ENCODE assay signal across 25 cellular contexts in genomic region chr1:169488157-169488556, GRCh38. TPM values are rescaled to one million over a fixed set of nuclear protein-coding genes. Genes with fewer than 3 reads are reported as not detected.
DNase-seq lines count a peak whose midpoint lies in the region; ATAC-seq and TF ChIP-seq lines count a peak whose summit lies in the region.
"Had no signal": no experiment of that assay in that cellular context is flagged by ENCODE, and none has a peak within 500 bp of the region (broad histone marks: within the 10 kb centered on the region; RNA-seq: fewer than 3 reads in every experiment).

No MANE protein-coding gene starts in this region.

- H3K18ac ChIP-seq in trophoblast cell (ENCODE audit: low read length), result no peak overlapping the region

- H3K27ac ChIP-seq in gastrocnemius medialis, result peak overlapping the region; percentile 96 to 99 (median 98)
- no peak overlapping the region for H3K27ac ChIP-seq in trophoblast cell (ENCODE audit: low read depth, low read length)
- H3K27ac ChIP-seq: C4-2B, left lung had no signal

- no peak overlapping the region for H4K8ac ChIP-seq in trophoblast cell (ENCODE audit: low read depth, low read length)

- no peaks in the 10 kb centered on the region for H3K27me3 ChIP-seq in gastrocnemius medialis
- H3K27me3 ChIP-seq in trophoblast cell (ENCODE audit: insufficient read depth, low read length), result no peaks in the 10 kb centered on the region
- H3K27me3 ChIP-seq: left lung, ovary, stomach, vagina had no signal

- H3K36me3 Mint-ChIP-seq in naive thymus-derived CD8-positive, alpha-beta T cell, result no peaks in the 10 kb centered on the region
- H3K36me3 Mint-ChIP-seq: activated naive CD4-positive, alpha-beta T cell treated with anti-CD3 and anti-CD28 coated beads, Interleukin-2, amount 50 U/mL, for 24 hours; natural killer cell treated with Interleukin-12 subunit alpha and Interleukin-12 subunit beta and Interleukin-15 and Interleukin-18, amount 100 ng/mL, for 72 hours had no signal

- H3K4me1 Mint-ChIP-seq in naive thymus-derived CD8-positive, alpha-beta T cell, result peaks cover 22 to 45% (median 34%) of the 10 kb centered on the region in 4 donors

- H3K14ac ChIP-seq in trophoblast cell (ENCODE audit: low read length), result no peak overlapping the region

- peaks cover 0 to 2% (median 0%) of the 10 kb centered on the region in 5 donors for H3K27me3 Mint-ChIP-seq in naive thymus-derived CD8-positive, alpha-beta T cell
- H3K27me3 Mint-ChIP-seq: activated naive CD4-positive, alpha-beta T cell treated with anti-CD3 and anti-CD28 coated beads, Interleukin-2, amount 50 U/mL, for 24 hours had no signal

- in situ Hi-C loops in KBM-7 (cut with MboI; ENCODE audit: low pct_unique_long_range_greater_than_20kb, low sequenced_read_pairs) (no loop called here), gastrocnemius medialis (cut with MboI; ENCODE audit: low sequenced_read_pairs in 4 of 4) (loop anchor here (5.0 to 25.0 kb wide), 11 partner anchors 59 to 1551 kb away; partner anchors contain the start of genes ATP1B1 (in 2 of the 4), BLZF1 (in 1 of the 4), DCAF6 (in 1 of the 4) and MPC2 (in 1 of the 4))

- no peak overlapping the region for H3K4me2 ChIP-seq in trophoblast cell (ENCODE audit: low read length)

- H3K4me3 Mint-ChIP-seq in naive thymus-derived CD8-positive, alpha-beta T cell, result no peak overlapping the region
- H3K4me3 Mint-ChIP-seq: activated CD8-positive, alpha-beta T cell treated with anti-CD3 and anti-CD28 coated beads, Interleukin-2, amount 10 ng/mL, durations not matched to agents 7 days and 5 days; activated naive CD4-positive, alpha-beta T cell treated with anti-CD3 and anti-CD28 coated beads, Interleukin-2, amount 50 U/mL, for 24 hours; natural killer cell treated with Interleukin-12 subunit alpha and Interleukin-12 subunit beta and Interleukin-15 and Interleukin-18, amount 100 ng/mL, for 72 hours had no signal

- no peak overlapping the region for H2BK12ac ChIP-seq in trophoblast cell (ENCODE audit: low read length)

- H3K4me1 ChIP-seq in gastrocnemius medialis, result peaks cover 18 to 28% of the 10 kb centered on the region in 2 donors
- H3K4me1 ChIP-seq in trophoblast cell (ENCODE audit: control insufficient read depth in 1 of 2, insufficient read depth in 2 of 2, low read length in 2 of 2), result peaks cover 6 to 16% of the 10 kb centered on the region in 2 experiments

- H3K4ac ChIP-seq in trophoblast cell (ENCODE audit: low read depth, low read length), result no peak overlapping the region

- H3K9me3 Mint-ChIP-seq in naive thymus-derived CD8-positive, alpha-beta T cell, result no peaks in the 10 kb centered on the region
- H3K9me3 Mint-ChIP-seq: activated naive CD4-positive, alpha-beta T cell treated with anti-CD3 and anti-CD28 coated beads, Interleukin-2, amount 50 U/mL, for 24 hours; activated T-helper 2 cell treated with anti-CD3 and anti-CD28 coated beads, Interferon-gamma antibody, Interleukin-2, Interleukin-4, amounts not matched to agents 10 μg/mL and 5 μg/mL and 100 μg/mL, durations not matched to agents 14 hours and 24 hours and 36 hours; natural killer cell treated with Interleukin-12 subunit alpha and Interleukin-12 subunit beta and Interleukin-15 and Interleukin-18, amount 100 ng/mL, for 72 hours had no signal

- peaks cover 11% of the 10 kb centered on the region for H3K79me2 ChIP-seq in trophoblast cell (ENCODE audit: control insufficient read depth, insufficient read depth, low read length, poor library complexity)

- no peak for TF ChIP-seq POLR2A in gastrocnemius medialis (IDR thresholded peaks at IDR 0.05)

- no peak overlapping the region for H2BK120ac ChIP-seq in trophoblast cell (ENCODE audit: insufficient read depth, low read length, poor library complexity)

- no peak overlapping the region for H3K23ac ChIP-seq in trophoblast cell (ENCODE audit: low read length)

- peak overlapping the region in 1 of 10 donors; percentile 41 for H3K27ac Mint-ChIP-seq in naive thymus-derived CD8-positive, alpha-beta T cell
- H3K27ac Mint-ChIP-seq: activated CD8-positive, alpha-beta T cell treated with anti-CD3 and anti-CD28 coated beads, Interleukin-2, amount 10 ng/mL, durations not matched to agents 7 days and 5 days; activated naive CD4-positive, alpha-beta T cell treated with anti-CD3 and anti-CD28 coated beads, Interleukin-2, amount 50 U/mL, for 24 hours; activated T-helper 2 cell treated with anti-CD3 and anti-CD28 coated beads, Interferon-gamma antibody, Interleukin-2, Interleukin-4, amounts not matched to agents 10 μg/mL and 5 μg/mL and 100 μg/mL, durations not matched to agents 14 hours and 24 hours and 36 hours; natural killer cell treated with Interleukin-12 subunit alpha and Interleukin-12 subunit beta and Interleukin-15 and Interleukin-18, amount 100 ng/mL, for 72 hours had no signal

- H3K4me3 ChIP-seq in fibroblast of villous mesenchyme (ENCODE audit: low read depth, low read length) (no peak overlapping the region), gastrocnemius medialis (peak overlapping the region in 3 of 4 donors; percentile 58 to 85 (median 64)), trophoblast cell (ENCODE audit: low read depth, low read length) (no peak overlapping the region)
- H3K4me3 ChIP-seq: left lung, ovary, vagina had no signal

- no peaks in the 10 kb centered on the region for H3K9me3 ChIP-seq in gastrocnemius medialis
- H3K9me3 ChIP-seq in trophoblast cell (ENCODE audit: insufficient read depth, low read depth, low read length), result peaks cover 3% of the 10 kb centered on the region
- H3K9me3 ChIP-seq: left lung, ovary, stomach, vagina had no signal

- no peak overlapping the region for H4K12ac ChIP-seq in trophoblast cell (ENCODE audit: low read depth, low read length)

- no peak for ATAC-seq in gastrocnemius medialis
- no peak for ATAC-seq in naive thymus-derived CD8-positive, alpha-beta T cell
- ATAC-seq in HG02970 (IDR thresholded peaks at IDR 0.05; ENCODE audit: low FRiP score, unreplicated experiment), result no peak
- ATAC-seq: activated CD8-positive, alpha-beta T cell treated with anti-CD3 and anti-CD28 coated beads, Interleukin-2, amount 10 ng/mL, durations not matched to agents 7 days and 5 days; left lung; natural killer cell treated with Interleukin-12 subunit alpha and Interleukin-12 subunit beta and Interleukin-15 and Interleukin-18, amount 100 ng/mL, for 72 hours had no signal

- peak; percentile 20 for DNase-seq in NCI-H146 (lab: John Stamatoyannopoulos, UW)
- DNase-seq in NCI-H146 treated with DMSO at 0.1 percent for 48 hours (lab: John Stamatoyannopoulos, UW; ENCODE audit: unreplicated experiment), result no peak
- DNase-seq in KBM-7, result peak; percentile 17
- peak; percentile 30 for DNase-seq in fibroblast of villous mesenchyme (ENCODE audit: low read depth)
- DNase-seq in gastrocnemius medialis, result no peak
- DNase-seq in trophoblast cell, result no peak
- DNase-seq in naive thymus-derived CD8-positive, alpha-beta T cell, result no peak
- DNase-seq: activated CD4-positive, alpha-beta T cell treated with anti-CD3 and anti-CD28 coated beads for 1 hour; activated CD8-positive, alpha-beta T cell treated with anti-CD3 and anti-CD28 coated beads, Interleukin-2, amount 10 ng/mL, durations not matched to agents 7 days and 5 days; anterior cingulate cortex; EL; GOT3; NCI-H1092 treated with DMSO at 0.1 percent for 48 hours; NCI-H2029; NCI-H226; Right ventricle myocardium superior; stomach had no signal

- H3K79me1 ChIP-seq in trophoblast cell (ENCODE audit: low read length), result peaks cover 11% of the 10 kb centered on the region

- H3K9ac ChIP-seq in trophoblast cell (ENCODE audit: low read length), result no peak overlapping the region

- no peak overlapping the region for H4K91ac ChIP-seq in trophoblast cell (ENCODE audit: low read depth, low read length)

- intact Hi-C loops in gastrocnemius medialis (cut with DNase I; ENCODE audit: low total_unique reads), result loop anchor here (5.0 to 10.0 kb wide), 6 partner anchors 59 to 1766 kb away; partner anchors contain the start of genes DCAF6, MPC2 and MPZL1

- TF ChIP-seq CTCF in fibroblast of villous mesenchyme (IDR thresholded peaks at IDR 0.05; ENCODE audit: insufficient read depth, low read depth, low read length) (no peak), gastrocnemius medialis (IDR thresholded peaks at IDR 0.05 in 4 of 5, conservative IDR thresholded peaks at IDR 0.05 in 1 of 5) (no peak)

- no peak overlapping the region for H2BK5ac ChIP-seq in trophoblast cell (ENCODE audit: low read depth, low read length, poor library complexity)

- no peaks in the 10 kb centered on the region for H3K36me3 ChIP-seq in gastrocnemius medialis
- H3K36me3 ChIP-seq in trophoblast cell (ENCODE audit: control insufficient read depth in 1 of 2, insufficient read depth in 2 of 2, low read length in 2 of 2), result no peaks in the 10 kb centered on the region
- H3K36me3 ChIP-seq: left lung, ovary, stomach, vagina had no signal

- WGBS in trophoblast cell (ENCODE audit: extremely low coverage, insufficient coverage, insufficient read length), result no CpG with 5 or more reads among the region's 4 CpGs

- H2AK5ac ChIP-seq in trophoblast cell (ENCODE audit: low read length), result no peak overlapping the region

- H2AFZ ChIP-seq in trophoblast cell (ENCODE audit: insufficient read depth, low read length, poor library complexity), result no peak overlapping the region

- POLR2A ChIA-PET in naive thymus-derived CD8-positive, alpha-beta T cell (lab: Charles Lee), result no interaction called here

RNA-seq across cellular contexts. Expression of gene SLC19A2, which starts 2.4 kb away (rescaled TPM):
- 7.3 and 7.7 TPM in 2 replicates for total RNA-seq in fibroblast of villous mesenchyme
- 100 to 1,000 TPM in 2 of 4 donors, 10 to 100 TPM in 2; 93.3 to 176 (median 99.8) TPM for total RNA-seq in gastrocnemius medialis
- polyA plus RNA-seq in trophoblast cell (2013), result 29.4 and 30.4 TPM in 2 replicates
- total RNA-seq in naive thymus-derived CD8-positive, alpha-beta T cell, result 1 to 10 TPM; 5.4 TPM
- under 1 TPM; 0.19 to 0.29 (median 0.24) TPM for polyA plus RNA-seq in naive thymus-derived CD8-positive, alpha-beta T cell

Comparison
In these comparisons a context has a peak if more than half of its experiments do, and no peak if none do; other contexts are left out.
1. DNase-seq: peak in NCI-H146 (single experiment), KBM-7 (single experiment) and fibroblast of villous mesenchyme (single experiment); none in NCI-H146 treated with DMSO at 0.1 percent for 48 hours (single experiment), gastrocnemius medialis (0 of 2), trophoblast cell (0 of 2) and naive thymus-derived CD8-positive, alpha-beta T cell (0 of 10).
2. H3K4me3 ChIP-seq: peak in gastrocnemius medialis (3 of 4); none in fibroblast of villous mesenchyme (single experiment) and trophoblast cell (single experiment).
3. RNA of gene SLC19A2, which starts 2.4 kb away (total RNA-seq): 93.3 to 176 TPM in gastrocnemius medialis; 7.3 to 7.7 TPM in fibroblast of villous mesenchyme and 5.4 TPM in naive thymus-derived CD8-positive, alpha-beta T cell; every median in the first group is over 10 times any median in the second.